Comparison of ENCODE assay signal across 8 cellular contexts in genomic region chr5:140632366-140633080, GRCh38. TPM values are rescaled to one million over a fixed set of nuclear protein-coding genes. Genes with fewer than 3 reads are reported as not detected.
DNase-seq lines count a peak whose midpoint lies in the region.

No MANE protein-coding gene starts in this region.

- H3K27me3 ChIP-seq in GM23248 (replicated peaks; ENCODE audit: insufficient read depth), result no peaks in the 10 kb centered on the region

- peak overlapping the region; percentile 89 for H3K4me2 ChIP-seq in GM23248 (ENCODE audit: unreplicated experiment)

- no peaks in the 10 kb centered on the region for H3K36me3 ChIP-seq in GM23248 (ENCODE audit: low read depth)

- no peaks in the 10 kb centered on the region for H3K79me2 ChIP-seq in GM23248 (ENCODE audit: insufficient read depth)

- intact Hi-C loops in head of caudate nucleus (cut with DNase I), result no loop called here

- DNase-seq in ELR (ENCODE audit: low read depth) (peak; percentile 69), GM23248 (peak; percentile 73), NCI-H774 (lab: John Stamatoyannopoulos, UW) (peak; percentile 42), head of caudate nucleus (peak in 38 of 42 donors; percentile 7 to 64 (median 37)), retina (peak; percentile 81), A172 (ENCODE audit: low spot score) (no peak), HuH-7.5 (ENCODE audit: low spot score) (no peak)
- DNase-seq in activated naive CD4-positive, alpha-beta T cell (lab: John Stamatoyannopoulos, UW), result peak in 3 of 4 experiments; percentile 18 to 42 (median 34)

- H4K20me1 ChIP-seq in GM23248 (ENCODE audit: insufficient read depth), result no peaks in the 10 kb centered on the region

- H3K27ac ChIP-seq in GM23248, result peak overlapping the region; percentile 22; the same call in 1 of the 2 replicates

- H3K4me1 ChIP-seq in GM23248 (ENCODE audit: insufficient read depth), result peaks cover 12% of the 10 kb centered on the region

- H2AFZ ChIP-seq in GM23248, result peak overlapping the region; percentile 87

- H3K9me3 ChIP-seq in GM23248 (ENCODE audit: low read depth), result no peaks in the 10 kb centered on the region

- H3K9ac ChIP-seq in GM23248, result peak overlapping the region; percentile 58

- in situ Hi-C loops in GM23248 (cut with MboI), result no loop called here

- WGBS in GM23248 (ENCODE audit: low coverage in 1 of 2, low lambda C conversion rate in 2 of 2, missing lambda C conversion rate in 2 of 2), 2 experiments, result 1 to 2% methylated on average over 53 to 54 of the region's 56 CpGs

- no peaks in the 10 kb centered on the region for H3K9me2 ChIP-seq in GM23248 (ENCODE audit: insufficient read depth)

- peaks cover 18% of the 10 kb centered on the region; the same call in 1 of the 2 replicates for H3F3A ChIP-seq in GM23248 (ENCODE audit: insufficient read depth)

- peak overlapping the region; percentile 69 for H3K4me3 ChIP-seq in GM23248

RNA-seq across cellular contexts. Expression of gene CD14, which starts 0.5 kb away (rescaled TPM):
- 1.9 and 6.1 TPM in 2 replicates for total RNA-seq in GM23248 (2014; rRNA removed; shearing (Covaris generic))
- polyA plus RNA-seq in GM23248 (2016; fragmentation: Nextera tagmentation; extraction: Ambion mirVana), result 2.1 and 3.2 TPM in 2 replicates
- 2.3 TPM in 1 of 2 replicates, not detected in the other for total RNA-seq in A172 (2014; rRNA removed; shearing (Covaris generic))

RNA-seq across cellular contexts. Expression of gene TMCO6, which starts 6.7 kb away (rescaled TPM):
- total RNA-seq in GM23248 (2014; rRNA removed; shearing (Covaris generic)), result 14.4 and 48.2 TPM in 2 replicates
- 5.4 and 5.6 TPM in 2 replicates for polyA plus RNA-seq in GM23248 (2016; fragmentation: Nextera tagmentation; extraction: Ambion mirVana)
- 1.4 and 8.8 TPM in 2 replicates for total RNA-seq in A172 (2014; rRNA removed; shearing (Covaris generic))

RNA-seq across cellular contexts. Expression of gene NDUFA2, which starts 14.9 kb away (rescaled TPM):
- 21.9 and 25.4 TPM in 2 replicates for total RNA-seq in GM23248 (2014; rRNA removed; shearing (Covaris generic))
- polyA plus RNA-seq in GM23248 (2016; fragmentation: Nextera tagmentation; extraction: Ambion mirVana), result 117 and 120 TPM in 2 replicates
- total RNA-seq in A172 (2014; rRNA removed; shearing (Covaris generic)), result 112 and 115 TPM in 2 replicates

RNA-seq across cellular contexts. Expression of gene IK, which starts 15.1 kb away (rescaled TPM):
- total RNA-seq in GM23248 (2014; rRNA removed; shearing (Covaris generic)), result 72.0 and 72.2 TPM in 2 replicates
- polyA plus RNA-seq in GM23248 (2016; fragmentation: Nextera tagmentation; extraction: Ambion mirVana), result 105 and 106 TPM in 2 replicates
- total RNA-seq in A172 (2014; rRNA removed; shearing (Covaris generic)), result 147 and 211 TPM in 2 replicates

RNA-seq across cellular contexts. Expression of gene WDR55, which starts 32.2 kb away (rescaled TPM):
- total RNA-seq in GM23248 (2014; rRNA removed; shearing (Covaris generic)), result 17.5 and 19.6 TPM in 2 replicates
- 17.7 and 18.6 TPM in 2 replicates for polyA plus RNA-seq in GM23248 (2016; fragmentation: Nextera tagmentation; extraction: Ambion mirVana)
- 28.5 and 30.8 TPM in 2 replicates for total RNA-seq in A172 (2014; rRNA removed; shearing (Covaris generic))

Comparison
In these comparisons a context has a peak if more than half of its experiments do, and no peak if none do; other contexts are left out.
1. DNase-seq: peak in ELR (single experiment), GM23248 (single experiment), NCI-H774 (single experiment), activated naive CD4-positive, alpha-beta T cell (3 of 4), head of caudate nucleus (38 of 42) and retina (single experiment); none in A172 (single experiment) and HuH-7.5 (single experiment).